ENCODE assay signal across 8 cellular contexts in the genomic region with DNA sequence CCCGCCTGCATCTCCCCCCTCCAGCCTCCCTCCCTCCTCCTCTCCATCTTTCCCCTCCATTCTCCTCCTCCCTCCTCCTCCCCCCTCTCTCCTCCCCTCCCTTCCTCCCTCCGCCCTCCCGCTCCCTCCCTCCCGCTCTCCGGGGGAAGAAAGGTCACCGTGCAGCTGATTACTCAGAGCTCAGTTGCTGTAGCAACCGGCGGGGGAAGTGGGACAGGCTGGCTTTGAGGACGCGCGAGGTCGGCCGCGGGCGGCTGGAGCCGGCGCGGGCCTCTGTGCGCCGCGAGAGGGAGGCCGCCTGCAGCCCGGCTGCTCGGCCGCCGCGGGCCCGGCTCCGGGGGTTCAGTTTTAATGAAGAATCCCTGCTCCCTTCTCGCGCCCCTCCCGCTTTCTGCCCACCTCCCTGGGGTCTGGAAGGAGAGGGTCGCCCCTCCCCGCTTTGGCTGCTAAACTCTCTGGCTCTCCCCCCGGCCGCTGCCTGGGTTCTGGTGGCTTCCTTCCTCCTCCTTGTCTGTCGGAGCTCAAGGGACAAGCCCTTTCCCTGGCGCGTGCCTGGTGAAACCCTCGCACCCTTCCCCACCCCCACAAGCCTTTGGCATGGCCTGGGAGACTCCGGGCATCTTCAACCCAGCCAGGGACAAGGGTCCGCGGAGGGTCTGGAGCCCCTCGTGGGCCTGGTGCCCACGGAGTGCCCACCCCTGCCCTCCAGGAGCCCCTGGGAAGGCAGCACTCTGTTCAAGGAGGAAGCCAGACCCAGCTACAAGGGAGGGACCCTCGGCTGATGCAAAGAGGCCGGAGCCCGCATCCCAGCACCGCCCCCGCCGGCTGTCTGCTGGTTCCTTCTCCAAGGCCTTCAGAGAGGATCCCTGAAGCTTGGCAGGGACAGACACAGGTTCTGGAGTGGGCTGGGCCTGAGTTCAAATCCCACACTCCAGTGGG.
DNase-seq lines count a peak whose midpoint lies in the region; ATAC-seq and TF ChIP-seq lines count a peak whose summit lies in the region.

No MANE protein-coding gene starts in this region.

- H3K4me1 Mint-ChIP-seq in HFFc6 (ENCODE audit: low read depth), result peaks cover 44% of the 10 kb centered on the region
- H3K4me1 Mint-ChIP-seq in progenitor cell of endocrine pancreas (ENCODE audit: low read depth), result peaks cover 10% of the 10 kb centered on the region

- H3K27ac Mint-ChIP-seq in HFFc6 (peak overlapping the region; percentile 100), progenitor cell of endocrine pancreas (peak overlapping the region; percentile 98)

- TF ChIP-seq CTCF in HFFc6 (IDR thresholded peaks at IDR 0.05) (peak; percentile 21; the same call in 1 of the 2 replicates), progenitor cell of endocrine pancreas (IDR thresholded peaks at IDR 0.05; ENCODE audit: unreplicated experiment) (no peak), upper lobe of left lung (IDR thresholded peaks at IDR 0.05) (peak in 4 of 6 experiments; percentile 26 to 51 (median 34))

- no peaks in the 10 kb centered on the region for H3K9me3 ChIP-seq in upper lobe of left lung

- TF ChIP-seq EP300 in upper lobe of left lung (IDR thresholded peaks at IDR 0.05), result peak in 1 of 4 donors; percentile 31

- intact Hi-C loops in left ventricle myocardium superior (cut with micrococcal nuclease), result no loop called here

- H3K36me3 Mint-ChIP-seq in HFFc6 (ENCODE audit: low read depth) (no peaks in the 10 kb centered on the region), progenitor cell of endocrine pancreas (ENCODE audit: insufficient read depth) (no peaks in the 10 kb centered on the region)

- peaks cover 41 to 51% (median 43%) of the 10 kb centered on the region in 4 donors for H3K4me1 ChIP-seq in upper lobe of left lung

- H3K4me3 Mint-ChIP-seq in HFFc6 (peak overlapping the region; percentile 86), progenitor cell of endocrine pancreas (ENCODE audit: low read depth) (peak overlapping the region; percentile 64)

- no peaks in the 10 kb centered on the region for H3K9me3 Mint-ChIP-seq in HFFc6
- no peaks in the 10 kb centered on the region for H3K9me3 Mint-ChIP-seq in progenitor cell of endocrine pancreas (ENCODE audit: low read depth)

- H3K27ac ChIP-seq in angular gyrus (ENCODE audit: low read depth, low read length) (peak overlapping the region; percentile 98), upper lobe of left lung (peak overlapping the region; percentile 97 to 98 (median 98))

- ATAC-seq in left ventricle myocardium superior (peak; percentile 93), upper lobe of left lung (ENCODE audit: low FRiP score in 2 of 2) (peak; percentile 92 to 96)

- H3K27me3 ChIP-seq in upper lobe of left lung, result no peaks in the 10 kb centered on the region

- H3K27me3 Mint-ChIP-seq in HFFc6 (ENCODE audit: insufficient read depth) (no peaks in the 10 kb centered on the region; the same call in none of the 2 replicates), progenitor cell of endocrine pancreas (no peaks in the 10 kb centered on the region)

- H3K4me3 ChIP-seq in upper lobe of left lung, result peak overlapping the region; percentile 10 to 52 (median 41)

- WGBS in upper lobe of left lung, 2 donors, result 1 to 2% methylated on average over 35 to 43 of the region's 51 CpGs

- no peaks in the 10 kb centered on the region for H3K36me3 ChIP-seq in upper lobe of left lung

- peak; percentile 99 for DNase-seq in EL
- DNase-seq in HFFc6, result peak; percentile 98
- DNase-seq in NCI-H1436 treated with DMSO at 0.1 percent for 48 hours (lab: John Stamatoyannopoulos, UW), result peak; percentile 52
- peak; percentile 49 to 90 (median 83) for DNase-seq in T-helper 2 cell
- DNase-seq in left ventricle myocardium superior, result peak; percentile 97
- DNase-seq in progenitor cell of endocrine pancreas (ENCODE audit: low spot score, unreplicated experiment), result peak; percentile 86
- peak; percentile 96 to 99 for DNase-seq in upper lobe of left lung

- peak in 3 of 4 donors; percentile 74 to 88 (median 86) for TF ChIP-seq POLR2A in upper lobe of left lung (IDR thresholded peaks at IDR 0.05)

Comparison
In these comparisons a context has a peak if more than half of its experiments do, and no peak if none do; other contexts are left out.
1. Peak in every context shown above with its lines: DNase-seq, ATAC-seq, H3K4me3 ChIP-seq and H3K27ac ChIP-seq.